8 cellular contexts compared by ENCODE assay signal in genomic region chr6:39980839-39981580, GRCh38. TPM values are rescaled to one million over a fixed set of nuclear protein-coding genes. Genes with fewer than 3 reads are reported as not detected.
A peak's percentile ranks its signal among the peaks of the same experiment; 100 is the strongest.
DNase-seq lines count a peak whose midpoint lies in the region; ATAC-seq, FAIRE-seq and TF ChIP-seq lines count a peak whose summit lies in the region.

No MANE protein-coding gene starts in this region.

- 47 to 55% methylated on average over 3 of the region's 3 CpGs for WGBS in lung, 2 donors

- no peak overlapping the region for H3K9ac ChIP-seq in NT2/D1 (ENCODE audit: insufficient read length, low read depth)

- TF ChIP-seq CTCF in D721Med (IDR thresholded peaks at IDR 0.05; ENCODE audit: insufficient read depth, missing control alignments): peak; percentile 58
- TF ChIP-seq CTCF in lung (IDR thresholded peaks at IDR 0.05; ENCODE audit: control extremely low read depth, extremely low read depth): peak; percentile 29

- H3K27me3 ChIP-seq in NT2/D1 (ENCODE audit: insufficient read depth, insufficient read length) (no peaks in the 10 kb centered on the region), lung (ENCODE audit: control insufficient read depth, insufficient read depth) (no peaks in the 10 kb centered on the region)

- ATAC-seq in lung (ENCODE audit: insufficient read depth, low FRiP score): peak; percentile 55
- ATAC-seq in T-helper 17 cell: no peak
- ATAC-seq in HG03039 (IDR thresholded peaks at IDR 0.05; ENCODE audit: unreplicated experiment): no peak

- H3K4me1 ChIP-seq in NT2/D1 (ENCODE audit: insufficient read depth, insufficient read length): no peaks in the 10 kb centered on the region
- no peaks in the 10 kb centered on the region for H3K4me1 ChIP-seq in lung (ENCODE audit: control insufficient read depth in 2 of 2, insufficient read depth in 2 of 2, low read length in 2 of 2)

- no peak overlapping the region for H3K4me3 Mint-ChIP-seq in T-helper 17 cell

- POLR2A ChIA-PET in HEK293T (lab: Yijun Ruan, JAX): interaction anchor here (0.6 to 0.8 kb wide), 2 partner anchors 150 to 841 kb away, joined by 3 read pairs; no protein-coding TSS in a partner anchor

- H3K27ac ChIP-seq in lung (ENCODE audit: low read depth in 1 of 2, low read length in 1 of 2): peak overlapping the region in 1 of 2 donors; percentile 10

- H3K36me3 Mint-ChIP-seq in T-helper 17 cell (ENCODE audit: low read depth): no peaks in the 10 kb centered on the region

- peaks cover 29% of the 10 kb centered on the region for H3K27me3 Mint-ChIP-seq in T-helper 17 cell

- H3K9me3 ChIP-seq in NT2/D1 (ENCODE audit: insufficient read depth, low read length) (no peaks in the 10 kb centered on the region), lung (ENCODE audit: control insufficient read depth in 2 of 2, insufficient read depth in 1 of 2, low read length in 1 of 2) (no peaks in the 10 kb centered on the region), T-helper 17 cell (ENCODE audit: control insufficient read depth, low read length, poor library complexity, severe bottlenecking) (no peaks in the 10 kb centered on the region)

- DNase-seq in D721Med (ENCODE audit: insufficient read length, low spot score): peak; percentile 27
- DNase-seq in HEK293T (ENCODE audit: extremely low spot score): peak; percentile 65
- DNase-seq in NT2/D1 (ENCODE audit: low read depth, low spot score): peak; percentile 39
- DNase-seq in dermis microvascular lymphatic vessel endothelial cell (ENCODE audit: low read depth in 2 of 2): peak; percentile 22 to 47
- DNase-seq in lung (ENCODE audit: low spot score): peak; percentile 35
- DNase-seq in T-helper 17 cell: no peak
- DNase-seq in stimulated activated CD8-positive, alpha-beta memory T cell treated with anti-CD3 and anti-CD28 coated beads, Interleukin-4, amount 100 ng/mL, for 48 hours: no peak

- no peaks in the 10 kb centered on the region for H3K4me1 Mint-ChIP-seq in T-helper 17 cell

- H3K4me3 ChIP-seq in NT2/D1 (ENCODE audit: insufficient read length, low read depth) (no peak overlapping the region), lung (no peak overlapping the region)

- no peak overlapping the region for H3K27ac Mint-ChIP-seq in T-helper 17 cell

- H3K36me3 ChIP-seq in NT2/D1 (ENCODE audit: insufficient read depth, insufficient read length, low read length) (no peaks in the 10 kb centered on the region), lung (ENCODE audit: control insufficient read depth in 2 of 2, insufficient read depth in 2 of 2, low read length in 2 of 2) (no peaks in the 10 kb centered on the region)

- CTCF ChIA-PET in HEK293T (lab: Yijun Ruan, JAX): interaction anchor here (0.6 to 0.8 kb wide), 6 partner anchors 47 to 400 kb away, joined by 3 to 7 read pairs (median 4); partner anchors contain the start of gene MOCS1

- no peak for FAIRE-seq in D721Med (lab: Jason Lieb, UNC)

TF ChIP-seq in HEK293T, 16 proteins besides CTCF, POLR2A, EP300 and RAD21:
- TF ChIP-seq SP1 (IDR thresholded peaks at IDR 0.05): no peak
- TF ChIP-seq ZNF384 (IDR thresholded peaks at IDR 0.05): peak; percentile 95
- TF ChIP-seq FOXM1 (IDR thresholded peaks at IDR 0.05; ENCODE audit: borderline replicate concordance): no peak
- TF ChIP-seq PKNOX1 (IDR thresholded peaks at IDR 0.05): no peak
- TF ChIP-seq LEF1 (IDR thresholded peaks at IDR 0.05; ENCODE audit: borderline replicate concordance): no peak
- TF ChIP-seq ELF4 (IDR thresholded peaks at IDR 0.05): no peak
- no peak for TF ChIP-seq BHLHE40 (IDR thresholded peaks at IDR 0.05; ENCODE audit: borderline replicate concordance)

RNA-seq across cellular contexts. Expression of gene MOCS1, which starts 46.7 kb away (rescaled TPM):
- total RNA-seq in dermis microvascular lymphatic vessel endothelial cell (8.3 and 10.4 TPM in 2 replicates), lung (10 to 100 TPM; 19.5 to 23.0 TPM), T-helper 17 cell (under 1 TPM; 0.37 to 0.52 TPM)
- polyA plus RNA-seq in lung: 10 to 100 TPM; 10.3 to 18.8 TPM

Comparison
In these comparisons a context has a peak if more than half of its experiments do, and no peak if none do; other contexts are left out.
1. DNase-seq: peak in D721Med (single experiment), HEK293T (single experiment), NT2/D1 (single experiment), dermis microvascular lymphatic vessel endothelial cell (2 of 2) and lung (single experiment); none in T-helper 17 cell (0 of 3) and stimulated activated CD8-positive, alpha-beta memory T cell treated with anti-CD3 and anti-CD28 coated beads, Interleukin-4, amount 100 ng/mL, for 48 hours (single experiment).